ENCODE assay signal across 8 cellular contexts in the genomic region with DNA sequence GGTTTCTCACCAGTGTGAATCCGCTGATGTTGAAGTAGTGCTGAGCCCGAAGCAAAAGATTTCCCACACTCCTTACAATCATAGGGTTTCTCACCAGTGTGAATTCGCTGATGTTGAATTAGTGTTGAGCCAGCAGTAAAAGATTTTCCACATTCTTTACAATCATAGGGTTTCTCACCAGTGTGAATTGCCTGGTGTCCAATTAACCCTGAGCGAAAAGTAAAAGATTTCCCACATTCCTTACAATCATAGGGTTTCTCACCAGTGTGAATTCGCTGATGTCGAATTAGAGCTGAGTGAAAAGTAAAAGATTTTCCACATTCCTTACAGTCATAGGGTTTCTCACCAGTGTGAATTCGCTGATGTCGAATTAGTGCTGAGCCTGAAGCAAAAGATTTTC. TPM values are rescaled to one million over a fixed set of nuclear protein-coding genes. Genes with fewer than 3 reads are reported as not detected.
DNase-seq lines count a peak whose midpoint lies in the region; ATAC-seq and TF ChIP-seq lines count a peak whose summit lies in the region.
"Not testable (repeated sequence)": the region's sequence is repeated elsewhere in the genome, so short reads cannot be mapped to it uniquely, and the experiment has no call there.

No MANE protein-coding gene starts in this region.

- peak overlapping the region; percentile 8 for H3K4me3 ChIP-seq in CD8-positive, alpha-beta T cell (ENCODE audit: low read depth, low read length)
- H3K4me3 ChIP-seq in HEK293 (ENCODE audit: low read depth, low read length) = not testable (repeated sequence)
- peak overlapping the region; percentile 8; the same call in 1 of the 2 replicates for H3K4me3 ChIP-seq in PC-9
- H3K4me3 ChIP-seq in coronary artery = peak overlapping the region; percentile 43
- peak overlapping the region; percentile 12; the same call in 1 of the 2 replicates for H3K4me3 ChIP-seq in iPS-20b (ENCODE audit: low read length)
- peak overlapping the region; percentile 50 for H3K4me3 ChIP-seq in mesendoderm (ENCODE audit: low read length)
- H3K4me3 ChIP-seq in rectal smooth muscle tissue (ENCODE audit: low read length) = peak overlapping the region; percentile 9

- intact Hi-C loops in CD8-positive, alpha-beta T cell (cut with DNase I, micrococcal nuclease); PC-9 (cut with micrococcal nuclease; ENCODE audit: unreplicated experiment): not testable (repeated sequence)

- H3K4me2 ChIP-seq in PC-9; mesendoderm (ENCODE audit: low read length): not testable (repeated sequence)

- WGBS in mesendoderm (ENCODE audit: extremely low coverage, insufficient coverage, low lambda C conversion rate) = no CpG with 5 or more reads among the region's 8 CpGs

- not testable (repeated sequence) for H3K27me3 ChIP-seq in CD8-positive, alpha-beta T cell (ENCODE audit: insufficient read depth, low read length); PC-9 (ENCODE audit: insufficient read depth, low read depth); iPS-20b (ENCODE audit: insufficient read depth, low read length); mesendoderm (ENCODE audit: insufficient read depth, low read length, poor library complexity); rectal smooth muscle tissue (ENCODE audit: control insufficient read depth, insufficient read depth, low read length)

- not testable (repeated sequence) for H3K18ac ChIP-seq in mesendoderm (ENCODE audit: low read length)

- not testable (repeated sequence) for DNase-seq in CD8-positive, alpha-beta T cell; PC-9; coronary artery (ENCODE audit: low spot score)
- DNase-seq in mesendoderm = peak; percentile 11

- H2BK120ac ChIP-seq in mesendoderm (ENCODE audit: low read depth, low read length) = not testable (repeated sequence)

- peaks cover 85% of the 10 kb centered on the region for H3K36me3 Mint-ChIP-seq in CD8-positive, alpha-beta T cell

- H2BK15ac ChIP-seq in mesendoderm (replicated peaks; ENCODE audit: low read depth) = not testable (repeated sequence)

- ATAC-seq in CD8-positive, alpha-beta T cell = not testable (repeated sequence)

- H4K20me1 ChIP-seq in PC-9 (ENCODE audit: insufficient read depth) = not testable (repeated sequence)

- H3K4me3 Mint-ChIP-seq in CD8-positive, alpha-beta T cell = not testable (repeated sequence)

- CTCF ChIA-PET in CD8-positive, alpha-beta T cell (lab: Charles Lee); HEK293 (lab: Yijun Ruan, JAX); PC-9 (lab: Charles Lee): not testable (repeated sequence)

- BruUV-seq in PC-9 (replicated peaks; lab: Mats Ljungman, UMichigan) = not testable (repeated sequence)

- not testable (repeated sequence) for H3K4me1 ChIP-seq in CD8-positive, alpha-beta T cell (ENCODE audit: insufficient read depth, low read length); HEK293 (ENCODE audit: control insufficient read depth, insufficient read depth, low read length); PC-9 (replicated peaks; ENCODE audit: insufficient read depth); iPS-20b (ENCODE audit: insufficient read depth, low read length); mesendoderm (ENCODE audit: control insufficient read depth, low read depth, low read length); rectal smooth muscle tissue (ENCODE audit: control insufficient read depth, insufficient read depth, low read length)

- H3K27me3 Mint-ChIP-seq in CD8-positive, alpha-beta T cell (ENCODE audit: low read depth) = not testable (repeated sequence)

- not testable (repeated sequence) for H3K4ac ChIP-seq in mesendoderm (ENCODE audit: low read depth, low read length)

- not testable (repeated sequence) for H2AFZ ChIP-seq in PC-9

- not testable (repeated sequence) for H3F3A ChIP-seq in PC-9 (ENCODE audit: insufficient read depth, low read depth)

- peaks cover 66% of the 10 kb centered on the region for H3K9me3 ChIP-seq in CD8-positive, alpha-beta T cell (ENCODE audit: low read length)
- H3K9me3 ChIP-seq in HEK293 (ENCODE audit: control insufficient read depth, insufficient read depth, low read depth, low read length) (peaks cover 75% of the 10 kb centered on the region), PC-9 (ENCODE audit: insufficient read depth, low read depth) (peaks cover 73% of the 10 kb centered on the region), iPS-20b (ENCODE audit: insufficient read depth, low read depth, low read length) (peaks cover 100% of the 10 kb centered on the region)

- not testable (repeated sequence) for H4K8ac ChIP-seq in mesendoderm (ENCODE audit: low read depth, low read length)

- not testable (repeated sequence) for TF ChIP-seq CTCF in CD8-positive, alpha-beta T cell (IDR thresholded peaks at IDR 0.05); HEK293 (tag by site-specific recombination; IDR thresholded peaks at IDR 0.05); PC-9 (conservative IDR thresholded peaks at IDR 0.05); coronary artery (IDR thresholded peaks at IDR 0.05)

- not testable (repeated sequence) for H3K79me2 ChIP-seq in PC-9 (ENCODE audit: low read depth); mesendoderm (ENCODE audit: control insufficient read depth, insufficient read depth, low read length)

- not testable (repeated sequence) for H3K9ac ChIP-seq in iPS-20b (ENCODE audit: low read depth, low read length); mesendoderm (ENCODE audit: low read length); rectal smooth muscle tissue (ENCODE audit: low read length)

- H4K5ac ChIP-seq in mesendoderm (ENCODE audit: low read length) = not testable (repeated sequence)

- peaks cover 14% of the 10 kb centered on the region for H3K36me3 ChIP-seq in CD8-positive, alpha-beta T cell (ENCODE audit: insufficient read depth, low read length)
- H3K36me3 ChIP-seq in HEK293 (ENCODE audit: control insufficient read depth in 2 of 2, insufficient read depth in 1 of 2, low read length in 2 of 2) (peaks cover 91 to 96% of the 10 kb centered on the region in 2 experiments), PC-9 (ENCODE audit: low read depth) (peaks cover 54% of the 10 kb centered on the region), iPS-20b (ENCODE audit: insufficient read depth, low read depth, low read length) (peaks cover 89% of the 10 kb centered on the region), mesendoderm (ENCODE audit: control insufficient read depth, insufficient read depth, low read length) (peaks cover 37% of the 10 kb centered on the region), rectal smooth muscle tissue (ENCODE audit: control insufficient read depth, insufficient read depth, low read length) (peaks cover 33% of the 10 kb centered on the region)

- H3K56ac ChIP-seq in mesendoderm (ENCODE audit: low read length) = not testable (repeated sequence)

- not testable (repeated sequence) for H3K4me1 Mint-ChIP-seq in CD8-positive, alpha-beta T cell (ENCODE audit: low read depth)

- H3K9me3 Mint-ChIP-seq in CD8-positive, alpha-beta T cell = peaks cover 58% of the 10 kb centered on the region

- not testable (repeated sequence) for H2BK5ac ChIP-seq in mesendoderm (ENCODE audit: low read length)

- H3K23ac ChIP-seq in mesendoderm (ENCODE audit: low read length) = not testable (repeated sequence)

- H3K27ac Mint-ChIP-seq in CD8-positive, alpha-beta T cell = not testable (repeated sequence)

- H2AK5ac ChIP-seq in mesendoderm (ENCODE audit: low read length) = not testable (repeated sequence)

- not testable (repeated sequence) for H3K27ac ChIP-seq in CD8-positive, alpha-beta T cell (ENCODE audit: low read depth, low read length); HEK293 (ENCODE audit: extremely low read depth, low read depth, low read length); PC-9; coronary artery; iPS-20b (ENCODE audit: low read length); mesendoderm (ENCODE audit: low read depth, low read length); rectal smooth muscle tissue (ENCODE audit: low read depth, low read length)
- peak overlapping the region; percentile 27 for H3K27ac ChIP-seq in temporal lobe (ENCODE audit: low read depth, low read length)

- POLR2A ChIA-PET in CD8-positive, alpha-beta T cell (lab: Charles Lee); HEK293 (lab: Yijun Ruan, JAX); PC-9 (lab: Charles Lee; ENCODE audit: unreplicated experiment): not testable (repeated sequence)

- H3K9me2 ChIP-seq in PC-9 (ENCODE audit: insufficient read depth) = not testable (repeated sequence)

- not testable (repeated sequence) for H3K79me1 ChIP-seq in mesendoderm (ENCODE audit: low read length)

TF ChIP-seq in HEK293, 187 proteins besides CTCF, POLR2A, EP300 and RAD21:
- TF ChIP-seq, protein P1, sequence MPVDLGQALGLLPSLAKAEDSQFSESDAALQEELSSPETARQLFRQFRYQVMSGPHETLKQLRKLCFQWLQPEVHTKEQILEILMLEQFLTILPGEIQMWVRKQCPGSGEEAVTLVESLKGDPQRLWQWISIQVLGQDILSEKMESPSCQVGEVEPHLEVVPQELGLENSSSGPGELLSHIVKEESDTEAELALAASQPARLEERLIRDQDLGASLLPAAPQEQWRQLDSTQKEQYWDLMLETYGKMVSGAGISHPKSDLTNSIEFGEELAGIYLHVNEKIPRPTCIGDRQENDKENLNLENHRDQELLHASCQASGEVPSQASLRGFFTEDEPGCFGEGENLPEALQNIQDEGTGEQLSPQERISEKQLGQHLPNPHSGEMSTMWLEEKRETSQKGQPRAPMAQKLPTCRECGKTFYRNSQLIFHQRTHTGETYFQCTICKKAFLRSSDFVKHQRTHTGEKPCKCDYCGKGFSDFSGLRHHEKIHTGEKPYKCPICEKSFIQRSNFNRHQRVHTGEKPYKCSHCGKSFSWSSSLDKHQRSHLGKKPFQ (tag by site-specific recombination; IDR thresholded peaks at IDR 0.05) = 0 out of 2 replicates have a peak, but pooled peaks have one; percentile 52

RNA-seq across cellular contexts. Expression of a gene that starts 23.0 kb away (rescaled TPM):
- 1 to 10 TPM; 1.5 to 2.7 TPM for total RNA-seq in CD8-positive, alpha-beta T cell
- total RNA-seq in PC-9 (2021) = 4.0 and 6.0 TPM in 2 replicates
- polyA plus RNA-seq in mesendoderm (2013, experiment 1 of 2) = 15.3 TPM
- polyA plus RNA-seq in mesendoderm (2013, experiment 2 of 2) = 14.8 TPM
- total RNA-seq in temporal lobe = 6.4 TPM
